1 cellular context compared by ENCODE assay signal in the genomic region with DNA sequence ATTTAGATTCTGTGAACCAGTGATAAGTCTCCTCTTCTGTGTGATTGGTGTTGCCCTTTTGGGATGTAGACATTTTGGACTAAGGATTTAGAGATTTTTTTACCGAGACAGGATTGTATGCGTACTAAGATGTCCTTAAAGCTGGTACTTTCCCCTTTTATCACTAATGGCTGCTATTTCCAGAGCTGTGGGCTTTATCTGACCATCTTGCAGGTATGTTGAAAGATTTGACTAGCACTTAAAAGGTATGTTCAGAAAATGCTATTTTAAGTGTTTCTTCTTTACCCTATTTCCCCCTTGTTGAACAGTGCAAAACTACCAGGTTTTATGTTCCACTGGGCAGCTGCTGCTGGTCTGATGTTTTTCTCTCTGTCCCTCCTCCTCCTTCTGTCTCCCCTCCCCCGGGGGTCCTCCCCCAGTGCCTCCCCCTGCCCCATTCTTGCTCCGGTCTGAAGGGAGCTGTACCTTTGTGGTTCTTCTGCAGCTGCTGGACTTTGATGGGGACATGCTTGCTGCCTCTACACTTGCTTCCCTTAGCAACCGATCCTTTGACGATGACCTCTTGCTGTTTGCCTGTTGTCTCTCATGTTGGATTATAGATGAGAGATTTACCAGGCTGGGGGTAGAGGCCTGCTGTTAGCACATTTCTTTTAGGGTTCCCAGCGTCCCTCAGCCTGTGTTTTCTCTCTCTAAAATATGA.
TF ChIP-seq lines count a peak whose summit lies in the region.

No MANE protein-coding gene starts in this region.

TF ChIP-seq in WTC11, 78 proteins besides CTCF, POLR2A, EP300 and RAD21 (continued from another document):
- TF ChIP-seq ZNF317 (CRISPR knock-in tag; IDR thresholded peaks at IDR 0.05; ENCODE audit: borderline replicate concordance, low read depth) (no peak), NR1H2 (CRISPR knock-in tag; IDR thresholded peaks at IDR 0.05) (no peak), CBFB (CRISPR knock-in tag; IDR thresholded peaks at IDR 0.05; ENCODE audit: low read depth) (no peak), ELF4 (CRISPR knock-in tag; IDR thresholded peaks at IDR 0.05; ENCODE audit: low read depth) (no peak), ETV6 (CRISPR knock-in tag; IDR thresholded peaks at IDR 0.05) (no peak), ZNF396 (CRISPR knock-in tag; IDR thresholded peaks at IDR 0.05; ENCODE audit: borderline replicate concordance) (no peak), GRHL2 (CRISPR knock-in tag; IDR thresholded peaks at IDR 0.05; ENCODE audit: insufficient replicate concordance, severe bottlenecking) (no peak)
- TF ChIP-seq, protein P1, sequence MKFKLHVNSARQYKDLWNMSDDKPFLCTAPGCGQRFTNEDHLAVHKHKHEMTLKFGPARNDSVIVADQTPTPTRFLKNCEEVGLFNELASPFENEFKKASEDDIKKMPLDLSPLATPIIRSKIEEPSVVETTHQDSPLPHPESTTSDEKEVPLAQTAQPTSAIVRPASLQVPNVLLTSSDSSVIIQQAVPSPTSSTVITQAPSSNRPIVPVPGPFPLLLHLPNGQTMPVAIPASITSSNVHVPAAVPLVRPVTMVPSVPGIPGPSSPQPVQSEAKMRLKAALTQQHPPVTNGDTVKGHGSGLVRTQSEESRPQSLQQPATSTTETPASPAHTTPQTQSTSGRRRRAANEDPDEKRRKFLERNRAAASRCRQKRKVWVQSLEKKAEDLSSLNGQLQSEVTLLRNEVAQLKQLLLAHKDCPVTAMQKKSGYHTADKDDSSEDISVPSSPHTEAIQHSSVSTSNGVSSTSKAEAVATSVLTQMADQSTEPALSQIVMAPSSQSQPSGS (CRISPR knock-in tag; IDR thresholded peaks at IDR 0.05; ENCODE audit: borderline replicate concordance, low read depth) = no peak
- TF ChIP-seq, protein P2, sequence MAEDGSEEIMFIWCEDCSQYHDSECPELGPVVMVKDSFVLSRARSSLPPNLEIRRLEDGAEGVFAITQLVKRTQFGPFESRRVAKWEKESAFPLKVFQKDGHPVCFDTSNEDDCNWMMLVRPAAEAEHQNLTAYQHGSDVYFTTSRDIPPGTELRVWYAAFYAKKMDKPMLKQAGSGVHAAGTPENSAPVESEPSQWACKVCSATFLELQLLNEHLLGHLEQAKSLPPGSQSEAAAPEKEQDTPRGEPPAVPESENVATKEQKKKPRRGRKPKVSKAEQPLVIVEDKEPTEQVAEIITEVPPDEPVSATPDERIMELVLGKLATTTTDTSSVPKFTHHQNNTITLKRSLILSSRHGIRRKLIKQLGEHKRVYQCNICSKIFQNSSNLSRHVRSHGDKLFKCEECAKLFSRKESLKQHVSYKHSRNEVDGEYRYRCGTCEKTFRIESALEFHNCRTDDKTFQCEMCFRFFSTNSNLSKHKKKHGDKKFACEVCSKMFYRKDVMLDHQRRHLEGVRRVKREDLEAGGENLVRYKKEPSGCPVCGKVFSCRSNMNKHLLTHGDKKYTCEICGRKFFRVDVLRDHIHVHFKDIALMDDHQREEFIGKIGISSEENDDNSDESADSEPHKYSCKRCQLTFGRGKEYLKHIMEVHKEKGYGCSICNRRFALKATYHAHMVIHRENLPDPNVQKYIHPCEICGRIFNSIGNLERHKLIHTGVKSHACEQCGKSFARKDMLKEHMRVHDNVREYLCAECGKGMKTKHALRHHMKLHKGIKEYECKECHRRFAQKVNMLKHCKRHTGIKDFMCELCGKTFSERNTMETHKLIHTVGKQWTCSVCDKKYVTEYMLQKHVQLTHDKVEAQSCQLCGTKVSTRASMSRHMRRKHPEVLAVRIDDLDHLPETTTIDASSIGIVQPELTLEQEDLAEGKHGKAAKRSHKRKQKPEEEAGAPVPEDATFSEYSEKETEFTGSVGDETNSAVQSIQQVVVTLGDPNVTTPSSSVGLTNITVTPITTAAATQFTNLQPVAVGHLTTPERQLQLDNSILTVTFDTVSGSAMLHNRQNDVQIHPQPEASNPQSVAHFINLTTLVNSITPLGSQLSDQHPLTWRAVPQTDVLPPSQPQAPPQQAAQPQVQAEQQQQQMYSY (CRISPR knock-in tag; IDR thresholded peaks at IDR 0.05) = no peak
